In genomic region chr12:100375023-100375737, GRCh38 we compare ENCODE assay signal across 10 cellular contexts. TPM values are rescaled to one million over a fixed set of nuclear protein-coding genes. Genes with fewer than 3 reads are reported as not detected.
A peak's percentile ranks its signal among the peaks of the same experiment; 100 is the strongest.
DNase-seq lines count a peak whose midpoint lies in the region; ATAC-seq and TF ChIP-seq lines count a peak whose summit lies in the region.
"Had no signal": no experiment of that assay in that cellular context is flagged by ENCODE, and none has a peak within 500 bp of the region (broad histone marks: within the 10 kb centered on the region; RNA-seq: fewer than 3 reads in every experiment).

No MANE protein-coding gene starts in this region.

- no peaks in the 10 kb centered on the region for H3K36me3 ChIP-seq in esophagus squamous epithelium

- H3K4me1 ChIP-seq in esophagus squamous epithelium: peaks cover 0 to 12% (median 0%) of the 10 kb centered on the region in 3 donors

- peaks cover 2% of the 10 kb centered on the region for H3K36me3 Mint-ChIP-seq in T-helper 17 cell (ENCODE audit: low read depth)

- TF ChIP-seq POLR2A in esophagus squamous epithelium (IDR thresholded peaks at IDR 0.05): no peak

- H3K4me3 Mint-ChIP-seq in T-helper 17 cell: no peak overlapping the region

- WGBS in esophagus squamous epithelium, 2 donors: 40 to 56% methylated on average over 8 to 11 of the region's 12 CpGs

- ATAC-seq in HG03342 (IDR thresholded peaks at IDR 0.05; ENCODE audit: unreplicated experiment): no peak
- no peak for ATAC-seq in T-helper 17 cell

- no peak overlapping the region for H3K4me3 ChIP-seq in esophagus squamous epithelium

- H3K4me1 Mint-ChIP-seq in T-helper 17 cell: no peaks in the 10 kb centered on the region

- no peaks in the 10 kb centered on the region for H3K27me3 ChIP-seq in esophagus squamous epithelium

- peak; percentile 91 for DNase-seq in Ammon's horn (ENCODE audit: low spot score)
- DNase-seq in NCI-H2107 (lab: John Stamatoyannopoulos, UW): peak; percentile 20
- peak; percentile 73 for DNase-seq in fibroblast of gingiva (ENCODE audit: low read depth)
- peak; percentile 71 for DNase-seq in occipital lobe (lab: John Stamatoyannopoulos, UW)
- no peak for DNase-seq in T-helper 17 cell
- no peak for DNase-seq in cerebellar nuclear complex (lab: John Stamatoyannopoulos, UW)
- no peak for DNase-seq in esophagus squamous epithelium (lab: John Stamatoyannopoulos, UW)
- DNase-seq: SHP77 treated with DMSO at 0.1 percent for 48 hours; stimulated activated CD4-positive, alpha-beta T cell treated with anti-CD3 and anti-CD28 coated beads, Interleukin-2, amount 100 ng/mL, for 24 hours had no signal

- peaks cover 33% of the 10 kb centered on the region for H3K27me3 Mint-ChIP-seq in T-helper 17 cell

- intact Hi-C loops in esophagus squamous epithelium (cut with DNase I): no loop called here

- no peak for TF ChIP-seq CTCF in esophagus squamous epithelium (IDR thresholded peaks at IDR 0.05)

- H3K9me3 ChIP-seq in T-helper 17 cell (ENCODE audit: control insufficient read depth, low read length, poor library complexity, severe bottlenecking) (no peaks in the 10 kb centered on the region), esophagus squamous epithelium (no peaks in the 10 kb centered on the region)

- H3K27ac ChIP-seq in esophagus squamous epithelium: no peak overlapping the region

- H3K27ac Mint-ChIP-seq in T-helper 17 cell: no peak overlapping the region

RNA-seq across cellular contexts. Expression of gene SLC17A8, which starts 18.3 kb away (rescaled TPM):
- total RNA-seq in occipital lobe (1.2 TPM), T-helper 17 cell (not detected), esophagus squamous epithelium (not detected)

Comparison
In these comparisons a context has a peak if more than half of its experiments do, and no peak if none do; other contexts are left out.
1. DNase-seq: peak in Ammon's horn (single experiment), NCI-H2107 (single experiment), fibroblast of gingiva (single experiment) and occipital lobe (single experiment); none in T-helper 17 cell (0 of 3), cerebellar nuclear complex (0 of 2) and esophagus squamous epithelium (single experiment).